ENCODE assay signal across 31 cellular contexts in the genomic region with DNA sequence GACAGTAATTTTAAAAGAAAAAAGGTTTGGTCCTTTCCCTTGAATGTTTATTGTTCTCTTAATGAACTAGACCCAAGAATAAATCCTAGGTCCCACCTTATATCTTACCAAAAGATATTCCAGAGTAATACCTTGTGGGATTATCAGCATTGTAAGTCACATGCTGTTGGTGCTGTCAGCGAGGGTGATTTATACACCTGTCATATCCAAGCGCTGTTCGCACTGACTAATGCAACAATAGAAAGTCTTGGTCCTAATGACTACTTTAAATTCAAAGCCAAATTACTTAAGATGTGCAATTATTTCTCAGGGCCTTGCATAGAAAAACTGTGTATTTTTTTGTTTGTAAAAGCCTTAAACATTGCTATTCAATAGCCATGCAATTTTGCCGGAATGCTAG. TPM values are rescaled to one million over a fixed set of nuclear protein-coding genes. Genes with fewer than 3 reads are reported as not detected.
"Had no signal": no experiment of that assay in that cellular context is flagged by ENCODE, and none has a peak within 500 bp of the region (broad histone marks: within the 10 kb centered on the region; RNA-seq: fewer than 3 reads in every experiment).

No MANE protein-coding gene starts in this region.

- H3K27ac Mint-ChIP-seq: effector memory CD8-positive, alpha-beta T cell; endodermal cell; mesothelial cell of epicardium; naive B cell had no signal

- H3K36me3 ChIP-seq: esophagus squamous epithelium, gastrocnemius medialis, heart right ventricle, left lung, lower lobe of right lung had no signal

- H3K4me3 Mint-ChIP-seq: effector memory CD8-positive, alpha-beta T cell; endodermal cell; mesothelial cell of epicardium; naive B cell had no signal

- H3K4me1 Mint-ChIP-seq: endodermal cell had no signal

- H3K9me3 Mint-ChIP-seq: effector memory CD8-positive, alpha-beta T cell; endodermal cell; mesothelial cell of epicardium had no signal

- FAIRE-seq: colon, endometrium, islet of Langerhans, keratinocyte had no signal

- H3K36me3 Mint-ChIP-seq: mesothelial cell of epicardium, naive B cell had no signal

- H3K4me3 ChIP-seq: coronary artery, dorsolateral prefrontal cortex, esophagus squamous epithelium, gastrocnemius medialis, heart right ventricle, left lung, lower lobe of right lung, mucosa of descending colon had no signal

- H3K27ac ChIP-seq: coronary artery, dorsolateral prefrontal cortex, epithelial cell of prostate, esophagus squamous epithelium, gastrocnemius medialis, heart right ventricle, left lung, lower lobe of right lung had no signal

- ATAC-seq: effector memory CD8-positive, alpha-beta T cell; esophagus mucosa; gastrocnemius medialis; heart right ventricle; left cardiac atrium; left lung; left ventricle myocardium superior; lower lobe of right lung; mucosa of descending colon had no signal

- H3K9me3 ChIP-seq: esophagus squamous epithelium, gastrocnemius medialis, left lung, lower lobe of right lung, mucosa of descending colon had no signal

- DNase-seq: dermis blood vessel endothelial cell; dorsolateral prefrontal cortex; effector CD8-positive, alpha-beta T cell; effector memory CD8-positive, alpha-beta T cell; endodermal cell; erythroblast; esophagus squamous epithelium; foreskin fibroblast; foreskin melanocyte; gastrocnemius medialis; glutamatergic neuron; heart right ventricle; hippocampal formation; left cardiac atrium; left lung; left ventricle myocardium superior; lower lobe of right lung; mesenchymal stem cell; mucosa of descending colon; naive B cell had no signal

RNA-seq across cellular contexts. Expression of a gene that starts 6.9 kb away (rescaled TPM):
- total RNA-seq: dermis blood vessel endothelial cell, endodermal cell, esophagus mucosa, esophagus squamous epithelium, kidney epithelial cell, left ventricle myocardium superior, lower leg skin, lung microvascular endothelial cell, mesothelial cell of epicardium had no signal
- polyA plus RNA-seq: keratinocyte had no signal
